3 cellular contexts compared by ENCODE assay signal in the genomic region with DNA sequence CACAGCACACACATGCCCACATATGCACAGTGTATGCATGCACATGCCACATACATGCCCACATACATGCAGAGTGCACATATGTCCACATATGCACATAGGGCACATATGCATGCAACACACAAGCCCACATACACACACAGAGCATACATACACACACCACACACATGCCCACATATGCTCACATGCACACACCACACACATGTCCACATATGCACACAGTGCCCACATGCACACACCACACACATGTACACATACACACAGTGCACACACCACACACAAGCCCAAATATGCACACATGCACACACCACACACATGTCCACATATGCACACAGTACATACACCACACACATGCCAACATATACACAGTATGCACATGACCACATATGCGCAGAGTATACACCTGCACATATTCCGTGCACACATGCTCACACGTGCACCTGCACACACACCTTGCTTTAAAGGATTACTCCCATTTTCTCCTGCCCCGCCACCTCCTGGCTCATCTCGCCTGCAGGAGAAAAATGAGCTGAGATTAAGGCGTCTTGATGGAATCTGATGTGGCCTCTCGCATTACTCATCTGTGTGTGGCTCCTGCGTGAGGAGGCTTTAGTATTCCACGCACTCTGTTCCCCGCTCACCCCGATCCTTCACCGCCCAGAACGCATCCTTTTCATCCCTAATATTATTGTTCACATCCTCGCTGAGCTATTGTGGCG.
A peak's percentile ranks its signal among the peaks of the same experiment; 100 is the strongest.
TF ChIP-seq lines count a peak whose summit lies in the region.

No MANE protein-coding gene starts in this region.

TF ChIP-seq in H1, 55 proteins besides CTCF, POLR2A, EP300 and RAD21:
- TF ChIP-seq GTF2F1 (IDR thresholded peaks at IDR 0.05; ENCODE audit: borderline replicate concordance, low read depth, low read length): no peak

TF ChIP-seq in neural cell, 6 proteins besides CTCF, POLR2A, EP300 and RAD21:
- peak; percentile 45 for TF ChIP-seq POLR2AphosphoS5 (IDR thresholded peaks at IDR 0.05)
- TF ChIP-seq SMC3 (conservative IDR thresholded peaks at IDR 0.05; ENCODE audit: poor library complexity): no peak

TF ChIP-seq in HEK293T, 16 proteins besides CTCF, POLR2A, EP300 and RAD21:
- TF ChIP-seq, protein P1, sequence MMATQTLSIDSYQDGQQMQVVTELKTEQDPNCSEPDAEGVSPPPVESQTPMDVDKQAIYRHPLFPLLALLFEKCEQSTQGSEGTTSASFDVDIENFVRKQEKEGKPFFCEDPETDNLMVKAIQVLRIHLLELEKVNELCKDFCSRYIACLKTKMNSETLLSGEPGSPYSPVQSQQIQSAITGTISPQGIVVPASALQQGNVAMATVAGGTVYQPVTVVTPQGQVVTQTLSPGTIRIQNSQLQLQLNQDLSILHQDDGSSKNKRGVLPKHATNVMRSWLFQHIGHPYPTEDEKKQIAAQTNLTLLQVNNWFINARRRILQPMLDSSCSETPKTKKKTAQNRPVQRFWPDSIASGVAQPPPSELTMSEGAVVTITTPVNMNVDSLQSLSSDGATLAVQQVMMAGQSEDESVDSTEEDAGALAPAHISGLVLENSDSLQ (IDR thresholded peaks at IDR 0.05): no peak
- TF ChIP-seq FOXM1 (IDR thresholded peaks at IDR 0.05; ENCODE audit: borderline replicate concordance): no peak
